ENCODE assay signal across 24 cellular contexts in the genomic region with DNA sequence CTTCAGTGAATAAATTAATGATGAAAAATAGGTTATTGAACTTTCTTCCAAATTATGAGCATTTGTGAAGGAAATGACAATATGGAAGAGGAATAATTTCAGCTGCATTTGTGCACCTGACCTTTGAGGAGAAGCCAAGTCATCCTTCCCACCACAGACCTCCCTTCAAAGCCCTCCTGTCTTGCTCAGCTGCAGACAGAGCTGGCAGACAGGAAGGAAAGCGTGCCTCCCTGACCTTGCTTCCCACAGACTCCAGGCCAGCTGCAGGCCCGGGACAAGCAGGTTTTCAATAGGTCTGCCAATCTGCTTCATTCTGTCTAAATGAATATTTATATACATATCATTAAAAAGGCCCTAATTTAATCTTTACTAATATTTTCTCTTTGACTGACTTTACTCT.
DNase-seq lines count a peak whose midpoint lies in the region; ATAC-seq and TF ChIP-seq lines count a peak whose summit lies in the region.
"Had no signal": no experiment of that assay in that cellular context is flagged by ENCODE, and none has a peak within 500 bp of the region (broad histone marks: within the 10 kb centered on the region; RNA-seq: fewer than 3 reads in every experiment).

No MANE protein-coding gene starts in this region.

- H4K8ac ChIP-seq in mesenchymal stem cell (ENCODE audit: low read length), result no peak overlapping the region

- H3K27me3 ChIP-seq in DND-41 (ENCODE audit: insufficient read depth, low read length, poor library complexity), result no peaks in the 10 kb centered on the region
- no peaks in the 10 kb centered on the region for H3K27me3 ChIP-seq in PC-3 (ENCODE audit: low read length)
- no peaks in the 10 kb centered on the region for H3K27me3 ChIP-seq in mesenchymal stem cell (ENCODE audit: control insufficient read depth in 1 of 2, insufficient read depth in 1 of 2, low read length in 2 of 2)
- H3K27me3 ChIP-seq in esophagus muscularis mucosa, result no peaks in the 10 kb centered on the region
- no peaks in the 10 kb centered on the region for H3K27me3 ChIP-seq in breast epithelium
- H3K27me3 ChIP-seq: colonic mucosa, testis had no signal

- no peaks in the 10 kb centered on the region for H4K20me1 ChIP-seq in DND-41 (ENCODE audit: insufficient read depth, low read length)
- no peaks in the 10 kb centered on the region for H4K20me1 ChIP-seq in PC-3 (ENCODE audit: low read length)

- no peak overlapping the region for H3K4me3 Mint-ChIP-seq in stimulated activated memory B cell treated with anti-CD40 and anti-IgM and Interleukin-4, amounts not matched to agents 10 μg/mL and 1 μg/mL and 100 μg/mL, for 72 hours
- H3K4me3 Mint-ChIP-seq: CD14-positive monocyte; HFFc6; mesothelial cell of epicardium; stimulated activated effector memory CD8-positive, alpha-beta T cell treated with anti-CD3 and anti-CD28 coated beads, Interleukin-12 subunit alpha, Interleukin-12 subunit beta, amount 100 ng/mL, for 72 hours had no signal

- POLR2A ChIA-PET in PC-3 (lab: Charles Lee; ENCODE audit: unreplicated experiment), result no interaction called here

- peak; percentile 99 for ATAC-seq in DND-41 (ENCODE audit: insufficient read depth, low read depth)
- ATAC-seq in PC-3, result no peak
- no peak for ATAC-seq in HG02840 (IDR thresholded peaks at IDR 0.05; ENCODE audit: low FRiP score, unreplicated experiment)
- no peak for ATAC-seq in stimulated activated memory B cell treated with anti-CD40 and anti-IgM and Interleukin-4, amounts not matched to agents 10 μg/mL and 1 μg/mL and 100 μg/mL, for 72 hours
- ATAC-seq: left colon; Right ventricle myocardium inferior; stimulated activated effector memory CD8-positive, alpha-beta T cell treated with anti-CD3 and anti-CD28 coated beads, Interleukin-12 subunit alpha, Interleukin-12 subunit beta, amount 100 ng/mL, for 72 hours had no signal

- H3K9ac ChIP-seq in DND-41 (ENCODE audit: low read depth, low read length) (peak overlapping the region; percentile 29; the same call in 1 of the 2 replicates), PC-3 (ENCODE audit: low read length) (no peak overlapping the region), mesenchymal stem cell (ENCODE audit: low read length) (no peak overlapping the region)

- H3K27me3 Mint-ChIP-seq in stimulated activated memory B cell treated with anti-CD40 and anti-IgM and Interleukin-4, amounts not matched to agents 10 μg/mL and 1 μg/mL and 100 μg/mL, for 72 hours, result no peaks in the 10 kb centered on the region

- H3K23ac ChIP-seq in mesenchymal stem cell (ENCODE audit: low read length in 2 of 2), result no peak overlapping the region

- TF ChIP-seq POLR2A in esophagus muscularis mucosa (IDR thresholded peaks at IDR 0.05; ENCODE audit: low read depth) (no peak), breast epithelium (IDR thresholded peaks at IDR 0.05) (no peak)

- 60% methylated on average over 1 of the region's 2 CpGs for WGBS in mesenchymal stem cell
- WGBS in esophagus muscularis mucosa, result 67% methylated on average over 2 of the region's 2 CpGs

- no peak overlapping the region for H2BK15ac ChIP-seq in mesenchymal stem cell (ENCODE audit: low read depth, poor library complexity, severe bottlenecking)

- no peaks in the 10 kb centered on the region for H3K9me2 ChIP-seq in PC-3 (replicated peaks; ENCODE audit: low read length)

- intact Hi-C loops in PC-3 (cut with micrococcal nuclease), result no loop called here
- intact Hi-C loops in esophagus muscularis mucosa (cut with DNase I), result no loop called here
- intact Hi-C loops in breast epithelium (cut with DNase I; ENCODE audit: low total_unique reads), result no loop called here

- no peak overlapping the region for H2BK12ac ChIP-seq in mesenchymal stem cell (ENCODE audit: low read length in 2 of 2)

- H2AK5ac ChIP-seq in mesenchymal stem cell (ENCODE audit: low read length, severe bottlenecking), result no peak overlapping the region

- DNase-seq in DND-41, result peak; percentile 84
- DNase-seq in PC-3, result no peak
- peak; percentile 32 to 90 for DNase-seq in dermis microvascular lymphatic vessel endothelial cell (ENCODE audit: low read depth in 2 of 2)
- peak; percentile 31 for DNase-seq in mesenchymal stem cell
- DNase-seq in esophagus muscularis mucosa (ENCODE audit: extremely low spot score), result no peak
- no peak for DNase-seq in breast epithelium (ENCODE audit: low spot score in 2 of 2)
- DNase-seq: activated CD4-positive, alpha-beta T cell treated with anti-CD3 and anti-CD28 coated beads, Interleukin-2, amount 50 U/mL, for 4 hours; activated gamma-delta T cell treated with Interleukin-2 at 50 U/mL for 16 hours; amniotic stem cell; colonic mucosa; foreskin melanocyte; HFFc6; KG1; left colon; NCI-H2081; NCI-H446 treated with DMSO at 0.1 percent for 48 hours; retina; testis had no signal

- H3K4me2 ChIP-seq in DND-41 (ENCODE audit: insufficient read depth, low read length) (peak overlapping the region; percentile 13; the same call in 1 of the 2 replicates), PC-3 (ENCODE audit: low read length) (no peak overlapping the region), mesenchymal stem cell (ENCODE audit: low read length, poor library complexity, severe bottlenecking) (no peak overlapping the region)

- peak overlapping the region; percentile 71 for H3K27ac ChIP-seq in DND-41 (ENCODE audit: low read length)
- no peak overlapping the region for H3K27ac ChIP-seq in PC-3 (ENCODE audit: low read length)
- peak overlapping the region; percentile 39 for H3K27ac ChIP-seq in mesenchymal stem cell (ENCODE audit: low read length, poor library complexity, severe bottlenecking)
- H3K27ac ChIP-seq in esophagus muscularis mucosa (replicated peaks in 1 of 4), result no peak overlapping the region
- no peak overlapping the region for H3K27ac ChIP-seq in breast epithelium
- H3K27ac ChIP-seq: colonic mucosa, testis had no signal

- no peaks in the 10 kb centered on the region for H3F3A ChIP-seq in PC-3 (ENCODE audit: low read length, unreplicated experiment)

- H2BK5ac ChIP-seq in mesenchymal stem cell (ENCODE audit: low read depth, low read length, poor library complexity, severe bottlenecking), result no peak overlapping the region

- no peaks in the 10 kb centered on the region for H3K36me3 ChIP-seq in DND-41 (ENCODE audit: insufficient read depth, low read length)
- H3K36me3 ChIP-seq in PC-3 (ENCODE audit: low read depth, low read length), result no peaks in the 10 kb centered on the region
- H3K36me3 ChIP-seq in mesenchymal stem cell (ENCODE audit: control insufficient read depth in 1 of 2, insufficient read depth in 2 of 2, low read depth in 1 of 2, low read length in 2 of 2), result no peaks in the 10 kb centered on the region
- H3K36me3 ChIP-seq in esophagus muscularis mucosa, result no peaks in the 10 kb centered on the region
- no peaks in the 10 kb centered on the region for H3K36me3 ChIP-seq in breast epithelium
- H3K36me3 ChIP-seq: colonic mucosa had no signal

- H3K79me1 ChIP-seq in mesenchymal stem cell (replicated peaks; ENCODE audit: low read length, poor library complexity, severe bottlenecking), result no peaks in the 10 kb centered on the region

- H3K79me2 ChIP-seq in DND-41 (ENCODE audit: insufficient read depth, low read length) (no peaks in the 10 kb centered on the region), PC-3 (ENCODE audit: low read length) (no peaks in the 10 kb centered on the region)

- no peak overlapping the region for H4K91ac ChIP-seq in mesenchymal stem cell (ENCODE audit: low read length)

- no TSS peak for BruUV-seq in PC-3 (replicated peaks; lab: Mats Ljungman, UMichigan)

- H3K4me3 ChIP-seq in DND-41 (ENCODE audit: low read depth in 1 of 2, low read length in 2 of 2) (no peak overlapping the region), PC-3 (ENCODE audit: low read length) (no peak overlapping the region), mesenchymal stem cell (ENCODE audit: insufficient read depth in 1 of 2, low read depth in 1 of 2, low read length in 2 of 2) (no peak overlapping the region), esophagus muscularis mucosa (no peak overlapping the region), breast epithelium (no peak overlapping the region)
- H3K4me3 ChIP-seq: colonic mucosa, testis had no signal

- H3K4me1 ChIP-seq in DND-41 (ENCODE audit: insufficient read depth, low read length) (peaks cover 35% of the 10 kb centered on the region), PC-3 (ENCODE audit: insufficient read depth, low read length) (no peaks in the 10 kb centered on the region), mesenchymal stem cell (ENCODE audit: control insufficient read depth, insufficient read depth, low read depth, low read length) (peaks cover 2% of the 10 kb centered on the region), esophagus muscularis mucosa (no peaks in the 10 kb centered on the region), breast epithelium (no peaks in the 10 kb centered on the region)
- H3K4me1 ChIP-seq: colonic mucosa, testis had no signal

- no peak overlapping the region for H3K27ac Mint-ChIP-seq in stimulated activated memory B cell treated with anti-CD40 and anti-IgM and Interleukin-4, amounts not matched to agents 10 μg/mL and 1 μg/mL and 100 μg/mL, for 72 hours
- H3K27ac Mint-ChIP-seq: CD14-positive monocyte; HFFc6; mesothelial cell of epicardium; stimulated activated effector memory CD8-positive, alpha-beta T cell treated with anti-CD3 and anti-CD28 coated beads, Interleukin-12 subunit alpha, Interleukin-12 subunit beta, amount 100 ng/mL, for 72 hours had no signal

- H2AFZ ChIP-seq in DND-41 (ENCODE audit: low read depth, low read length), result no peak overlapping the region
- H2AFZ ChIP-seq in PC-3 (ENCODE audit: low read length), result 0 out of 2 replicates have a peak overlapping the region, but pooled peaks have one; percentile 10
- no peak overlapping the region for H2AFZ ChIP-seq in mesenchymal stem cell (ENCODE audit: low read depth, low read length)

- H3K9me3 ChIP-seq in DND-41 (ENCODE audit: insufficient read depth, low read length, severe bottlenecking) (no peaks in the 10 kb centered on the region), PC-3 (ENCODE audit: low read length) (no peaks in the 10 kb centered on the region), mesenchymal stem cell (ENCODE audit: control insufficient read depth, low read length) (no peaks in the 10 kb centered on the region), esophagus muscularis mucosa (no peaks in the 10 kb centered on the region), breast epithelium (no peaks in the 10 kb centered on the region)
- H3K9me3 ChIP-seq: colonic mucosa, testis had no signal

- TF ChIP-seq CTCF in DND-41 (IDR thresholded peaks at IDR 0.05; ENCODE audit: borderline replicate concordance, extremely low read depth, low read length, poor library complexity, severe bottlenecking) (no peak), PC-3 (conservative IDR thresholded peaks at IDR 0.05; ENCODE audit: low read depth, low read length) (no peak), esophagus muscularis mucosa (IDR thresholded peaks at IDR 0.05) (no peak), breast epithelium (IDR thresholded peaks at IDR 0.05) (no peak)

- no peak overlapping the region for H3K14ac ChIP-seq in mesenchymal stem cell (ENCODE audit: low read length in 2 of 2)

- H3K36me3 Mint-ChIP-seq in stimulated activated memory B cell treated with anti-CD40 and anti-IgM and Interleukin-4, amounts not matched to agents 10 μg/mL and 1 μg/mL and 100 μg/mL, for 72 hours, result no peaks in the 10 kb centered on the region
- H3K36me3 Mint-ChIP-seq: CD14-positive monocyte; stimulated activated effector memory CD8-positive, alpha-beta T cell treated with anti-CD3 and anti-CD28 coated beads, Interleukin-12 subunit alpha, Interleukin-12 subunit beta, amount 100 ng/mL, for 72 hours had no signal

- TF ChIP-seq EP300 in esophagus muscularis mucosa (IDR thresholded peaks at IDR 0.05), result no peak

- no peaks in the 10 kb centered on the region for H3K4me1 Mint-ChIP-seq in stimulated activated memory B cell treated with anti-CD40 and anti-IgM and Interleukin-4, amounts not matched to agents 10 μg/mL and 1 μg/mL and 100 μg/mL, for 72 hours
- H3K4me1 Mint-ChIP-seq: CD14-positive monocyte; mesothelial cell of epicardium; stimulated activated effector memory CD8-positive, alpha-beta T cell treated with anti-CD3 and anti-CD28 coated beads, Interleukin-12 subunit alpha, Interleukin-12 subunit beta, amount 100 ng/mL, for 72 hours had no signal

- no peak overlapping the region for H3K4ac ChIP-seq in mesenchymal stem cell (ENCODE audit: low read depth in 1 of 2, low read length in 2 of 2)

- no peak overlapping the region for H3K18ac ChIP-seq in mesenchymal stem cell (ENCODE audit: low read depth in 1 of 2, low read length in 2 of 2)

- H3K9me3 Mint-ChIP-seq in stimulated activated memory B cell treated with anti-CD40 and anti-IgM and Interleukin-4, amounts not matched to agents 10 μg/mL and 1 μg/mL and 100 μg/mL, for 72 hours, result peaks cover 2% of the 10 kb centered on the region
- H3K9me3 Mint-ChIP-seq: HFFc6 had no signal

- CTCF ChIA-PET in PC-3 (lab: Charles Lee), result no interaction called here

- no peak overlapping the region for H2BK120ac ChIP-seq in mesenchymal stem cell (ENCODE audit: low read depth, low read length)

Comparison
In these comparisons a context has a peak if more than half of its experiments do, and no peak if none do; other contexts are left out.
1. DNase-seq: peak in DND-41 (single experiment), dermis microvascular lymphatic vessel endothelial cell (2 of 2) and mesenchymal stem cell (single experiment); none in PC-3 (single experiment), esophagus muscularis mucosa (single experiment) and breast epithelium (0 of 2).
2. H3K27ac ChIP-seq: peak in DND-41 (single experiment) and mesenchymal stem cell (single experiment); none in PC-3 (single experiment), esophagus muscularis mucosa (0 of 4) and breast epithelium (0 of 2).